9 cellular contexts compared by ENCODE assay signal in the genomic region with DNA sequence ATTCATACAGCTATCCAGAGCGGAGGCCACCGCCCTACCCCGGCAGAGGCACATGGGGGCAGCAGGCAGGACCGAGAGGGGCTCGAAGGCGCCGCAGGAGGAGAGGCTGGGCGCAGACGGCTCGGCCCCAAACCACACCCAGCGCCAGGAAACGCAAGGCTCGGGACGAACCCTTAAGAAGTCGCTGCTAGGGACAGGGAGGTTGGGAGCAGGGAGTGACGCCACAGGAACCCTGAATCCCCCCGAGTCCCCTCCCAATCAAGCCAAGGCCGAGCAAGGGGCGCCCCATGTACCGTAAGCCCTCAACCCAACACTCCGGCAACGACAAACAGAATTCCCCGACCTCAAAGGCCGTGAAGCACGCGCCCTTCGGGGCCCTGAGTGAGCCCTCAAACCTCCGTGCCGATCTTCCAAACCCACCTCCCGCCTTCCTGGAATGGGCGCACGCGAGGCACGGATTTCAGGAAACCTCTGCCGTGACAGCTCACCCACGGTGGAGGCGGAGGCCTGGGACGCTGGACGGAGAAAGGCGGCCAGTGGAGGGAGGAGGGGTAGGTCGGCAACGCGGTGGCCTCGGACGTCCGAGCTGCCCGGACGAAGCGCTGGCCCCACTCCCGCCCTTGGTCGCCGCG. TPM values are rescaled to one million over a fixed set of nuclear protein-coding genes. Genes with fewer than 3 reads are reported as not detected.
DNase-seq lines count a peak whose midpoint lies in the region; ATAC-seq and FAIRE-seq lines count a peak whose summit lies in the region.
"Had no signal": no experiment of that assay in that cellular context is flagged by ENCODE, and none has a peak within 500 bp of the region (broad histone marks: within the 10 kb centered on the region; RNA-seq: fewer than 3 reads in every experiment).

No MANE protein-coding gene starts in this region.

- H3K9me3 ChIP-seq in right cardiac atrium (ENCODE audit: control insufficient read depth, low read length), result no peaks in the 10 kb centered on the region
- H3K9me3 ChIP-seq: neutrophil had no signal

- H3K4me3 ChIP-seq in right cardiac atrium (ENCODE audit: low read length) (peak overlapping the region; percentile 86), skin epidermis (peak overlapping the region; percentile 44 to 65 (median 52))

- ATAC-seq in right cardiac atrium, result peak in 1 of 2 donors; percentile 1
- ATAC-seq in HG02970 (IDR thresholded peaks at IDR 0.05; ENCODE audit: low FRiP score, unreplicated experiment), result no peak
- no peak for ATAC-seq in GM21737 (IDR thresholded peaks at IDR 0.05; ENCODE audit: unreplicated experiment)

- no peaks in the 10 kb centered on the region for H3K27me3 ChIP-seq in right cardiac atrium (ENCODE audit: control insufficient read depth, insufficient read depth)

- FAIRE-seq in GM19239 (lab: Jason Lieb, UNC), result no peak

- in situ Hi-C loops in KBM-7 (cut with MboI; ENCODE audit: low pct_unique_long_range_greater_than_20kb, low sequenced_read_pairs), result no loop called here

- DNase-seq in KBM-7 (peak; percentile 54), right cardiac atrium (peak in 1 of 3 donors; percentile 72), GM19239 (ENCODE audit: insufficient read length, low spot score) (no peak)
- DNase-seq in activated effector memory CD4-positive, alpha-beta T cell treated with Interleukin-2 at 50 U/mL for 16 hours, result peak; percentile 12
- DNase-seq in effector CD4-positive, alpha-beta T cell, result no peak

- H3K27ac ChIP-seq in right cardiac atrium (ENCODE audit: low read length), result no peak overlapping the region
- peak overlapping the region in 17 of 21 experiments; percentile 11 to 83 (median 69) for H3K27ac ChIP-seq in skin epidermis
- H3K27ac ChIP-seq: neutrophil had no signal

- intact Hi-C loops in right cardiac atrium (cut with DNase I), result loop anchor here in 2 of 4 donors (10.0 kb wide), 1 partner anchor 162 kb away; no protein-coding TSS in a partner anchor

- 5% methylated on average over 53 of the region's 53 CpGs for WGBS in right cardiac atrium

- H3K4me1 ChIP-seq in right cardiac atrium (ENCODE audit: control insufficient read depth, insufficient read depth, low read length), result peaks cover 13% of the 10 kb centered on the region

RNA-seq across cellular contexts. Expression of a gene that starts 1.8 kb away (rescaled TPM):
- 1 to 10 TPM; 4.4 to 5.9 (median 5.5) TPM for total RNA-seq in right cardiac atrium
- 3.5 TPM for polyA plus RNA-seq in right cardiac atrium

RNA-seq across cellular contexts. Expression of a gene that starts 2.1 kb away (rescaled TPM):
- not detected for total RNA-seq in right cardiac atrium
- not detected for polyA plus RNA-seq in right cardiac atrium

RNA-seq across cellular contexts. Expression of a gene that starts 52.2 kb away (rescaled TPM):
- total RNA-seq in right cardiac atrium, result 10 to 100 TPM; 28.2 to 35.7 (median 32.1) TPM
- 16.3 TPM for polyA plus RNA-seq in right cardiac atrium

Comparison
In these comparisons a context has a peak if more than half of its experiments do, and no peak if none do; other contexts are left out.
1. DNase-seq: peak in KBM-7 (single experiment) and activated effector memory CD4-positive, alpha-beta T cell treated with Interleukin-2 at 50 U/mL for 16 hours (single experiment); none in effector CD4-positive, alpha-beta T cell (single experiment) and GM19239 (single experiment).